In the genomic region with DNA sequence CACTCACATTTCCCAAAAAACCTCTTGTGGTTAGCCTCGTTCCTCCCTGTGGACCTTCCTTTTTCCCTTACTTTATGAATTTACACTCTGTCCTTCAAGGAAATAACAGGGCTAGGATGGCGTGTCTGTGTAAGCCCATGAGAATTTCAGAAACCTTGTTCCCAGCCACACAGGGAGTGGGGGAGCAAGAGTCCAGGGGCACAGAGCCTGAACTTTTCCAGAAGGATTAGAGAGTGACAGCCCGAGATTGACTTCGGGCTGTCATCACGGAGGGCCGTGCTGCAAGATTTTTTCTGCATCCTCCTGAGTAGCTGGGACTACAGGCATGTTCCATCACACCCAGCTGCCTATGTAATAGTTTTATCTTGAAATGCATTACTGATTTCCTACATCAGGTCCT, we compare ENCODE assay signal across 2 cellular contexts.
TF ChIP-seq lines count a peak whose summit lies in the region.

No MANE protein-coding gene starts in this region.

TF ChIP-seq in K562, 482 proteins besides CTCF, POLR2A, EP300 and RAD21:
- TF ChIP-seq HEY1 (CRISPR knock-in tag; IDR thresholded peaks at IDR 0.05; ENCODE audit: borderline replicate concordance) (no peak), ETV6 (IDR thresholded peaks at IDR 0.05; ENCODE audit: borderline replicate concordance in 1 of 2, low read depth in 2 of 2, low read length in 1 of 2) (no peak), ETV6 (CRISPR knock-in tag; IDR thresholded peaks at IDR 0.05; ENCODE audit: borderline replicate concordance) (no peak), ZNF224 (CRISPR knock-in tag; IDR thresholded peaks at IDR 0.05) (no peak), PTTG1 (tag; IDR thresholded peaks at IDR 0.05; ENCODE audit: low read depth) (no peak), ZNF551 (CRISPR knock-in tag; IDR thresholded peaks at IDR 0.05) (no peak), NFE2 (IDR thresholded peaks at IDR 0.05; ENCODE audit: low read depth) (no peak), FOXP1 (CRISPR knock-in tag; IDR thresholded peaks at IDR 0.05) (no peak)

TF ChIP-seq in neural cell, 6 proteins besides CTCF, POLR2A, EP300 and RAD21:
- no peak for TF ChIP-seq EZH2 (IDR thresholded peaks at IDR 0.05; ENCODE audit: borderline replicate concordance, insufficient read depth, low read length, poor library complexity, severe bottlenecking)
- no peak for TF ChIP-seq SMC3 (conservative IDR thresholded peaks at IDR 0.05; ENCODE audit: poor library complexity)
- TF ChIP-seq MXI1 (conservative IDR thresholded peaks at IDR 0.05; ENCODE audit: poor library complexity, severe bottlenecking): no peak
